24 cellular contexts compared by ENCODE assay signal in the genomic region with DNA sequence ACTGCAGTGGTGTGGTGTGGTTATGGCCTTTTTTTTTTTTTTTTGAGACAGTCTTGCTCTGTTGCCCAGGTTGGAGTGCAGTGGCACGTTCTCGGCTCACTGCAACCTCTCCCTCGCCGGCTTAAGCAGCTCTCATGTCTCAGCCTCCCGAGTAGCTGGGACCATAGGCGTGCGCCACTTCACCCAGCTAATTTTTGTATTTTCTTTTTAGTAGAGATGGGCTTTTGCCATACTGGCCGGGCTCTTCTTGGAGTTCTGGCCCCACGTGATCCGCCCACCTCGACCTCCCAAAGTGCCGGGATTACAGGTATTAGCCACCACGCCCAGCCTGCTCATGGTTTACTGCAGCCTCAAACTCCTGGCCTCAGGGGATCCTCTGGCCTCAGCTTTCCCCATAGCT.
"Had no signal": no experiment of that assay in that cellular context is flagged by ENCODE, and none has a peak within 500 bp of the region (broad histone marks: within the 10 kb centered on the region; RNA-seq: fewer than 3 reads in every experiment).

No MANE protein-coding gene starts in this region.

- H3K9me3 ChIP-seq: left lung, pancreas, prostate gland, sigmoid colon, tibial nerve, vagina had no signal

- H3K27me3 ChIP-seq: left lung, pancreas, sigmoid colon, tibial nerve, vagina had no signal

- H3K36me3 ChIP-seq: prostate gland had no signal

- H3K4me1 ChIP-seq: left lung, pancreas, prostate gland, sigmoid colon, tibial nerve, vagina had no signal

- H3K27ac ChIP-seq: left lung, pancreas, prostate gland, sigmoid colon, tibial nerve, vagina had no signal

- ATAC-seq: left colon; left lung; naive thymus-derived CD8-positive, alpha-beta T cell; pancreas; right cardiac atrium; stimulated activated memory B cell treated with anti-CD40 and anti-IgM and Interleukin-4, amounts not matched to agents 10 μg/mL and 1 μg/mL and 100 μg/mL, for 72 hours; stimulated activated naive CD8-positive, alpha-beta T cell treated with anti-CD3 and anti-CD28 coated beads, Interleukin-15, amount 100 ng/mL, for 72 hours had no signal

- DNase-seq: hypothalamus; immature natural killer cell; kidney; left lung; naive thymus-derived CD8-positive, alpha-beta T cell; nucleus accumbens; pancreas; retina; right cardiac atrium; sigmoid colon; small intestine; stimulated activated CD4-positive, alpha-beta T cell treated with anti-CD3 and anti-CD28 coated beads, Interleukin-1b, Interleukin-23, amount 100 ng/mL, for 48 hours; stimulated activated CD4-positive, alpha-beta T cell treated with anti-CD3 and anti-CD28 coated beads, Interleukin-2, amount 100 ng/mL, for 48 hours; stimulated activated CD4-positive, alpha-beta T cell treated with anti-CD3 and anti-CD28 coated beads, Interleukin-4, amount 100 ng/mL, for 4 hours; stimulated activated CD8-positive, alpha-beta memory T cell treated with anti-CD3 and anti-CD28 coated beads, Interleukin-4, amount 100 ng/mL, for 48 hours; stimulated activated naive CD4-positive, alpha-beta T cell treated with Interleukin-2 at 50 U/mL for 16 hours; stimulated activated naive CD8-positive, alpha-beta T cell treated with anti-CD3 and anti-CD28 coated beads, Interleukin-15, amount 100 ng/mL, for 72 hours; substantia nigra had no signal

- H3K4me3 ChIP-seq: left lung, lung, pancreas, prostate gland, sigmoid colon, tibial nerve, vagina had no signal
